In genomic region chr13:49996951-49997895, GRCh38 we compare ENCODE assay signal across 8 cellular contexts. TPM values are rescaled to one million over a fixed set of nuclear protein-coding genes. Genes with fewer than 3 reads are reported as not detected.
DNase-seq lines count a peak whose midpoint lies in the region; ATAC-seq and TF ChIP-seq lines count a peak whose summit lies in the region.

A gene with protein sequence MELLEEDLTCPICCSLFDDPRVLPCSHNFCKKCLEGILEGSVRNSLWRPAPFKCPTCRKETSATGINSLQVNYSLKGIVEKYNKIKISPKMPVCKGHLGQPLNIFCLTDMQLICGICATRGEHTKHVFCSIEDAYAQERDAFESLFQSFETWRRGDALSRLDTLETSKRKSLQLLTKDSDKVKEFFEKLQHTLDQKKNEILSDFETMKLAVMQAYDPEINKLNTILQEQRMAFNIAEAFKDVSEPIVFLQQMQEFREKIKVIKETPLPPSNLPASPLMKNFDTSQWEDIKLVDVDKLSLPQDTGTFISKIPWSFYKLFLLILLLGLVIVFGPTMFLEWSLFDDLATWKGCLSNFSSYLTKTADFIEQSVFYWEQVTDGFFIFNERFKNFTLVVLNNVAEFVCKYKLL (plus strand): TSS chr13:49997042. CDS start chr13:50011941, 14,899 bp downstream.

- DNase-seq in Daoy (ENCODE audit: low read depth) (peak; percentile 85), RWPE2 (ENCODE audit: low spot score) (peak; percentile 83), fibroblast of peridontal ligament (ENCODE audit: extremely low read depth) (peak; percentile 87)
- peak; percentile 70 for DNase-seq in activated T-helper 9 cell treated with anti-CD3 and anti-CD28 coated beads, Interleukin-2, amount 50 U/mL, for 16 hours (ENCODE audit: low read depth)

- no peaks in the 10 kb centered on the region for H3K27me3 Mint-ChIP-seq in nephron (ENCODE audit: low read depth)
- H3K27me3 Mint-ChIP-seq in stimulated activated naive CD8-positive, alpha-beta T cell treated with anti-CD3 and anti-CD28 coated beads, Interleukin-15, Interleukin-2, amounts not matched to agents 100 ng/mL and 50 ng/mL, for 24 hours = no peaks in the 10 kb centered on the region

- peak within 1 kb of the TSS; percentile 71 for H3K4me2 ChIP-seq in KMS-11

- H3K4me3 Mint-ChIP-seq in nephron = peak within 1 kb of the TSS; percentile 87 to 94 (median 92)
- peak within 1 kb of the TSS; percentile 90 for H3K4me3 Mint-ChIP-seq in stimulated activated naive CD8-positive, alpha-beta T cell treated with anti-CD3 and anti-CD28 coated beads, Interleukin-15, Interleukin-2, amounts not matched to agents 100 ng/mL and 50 ng/mL, for 24 hours

- no peaks in the 10 kb centered on the region for H3K36me3 ChIP-seq in KMS-11 (ENCODE audit: insufficient read depth)
- peaks cover 47% of the 10 kb centered on the region for H3K36me3 ChIP-seq in RWPE2 (ENCODE audit: low read depth)

- H3K4me1 Mint-ChIP-seq in nephron = peaks cover 40% of the 10 kb centered on the region
- peaks cover 54% of the 10 kb centered on the region for H3K4me1 Mint-ChIP-seq in stimulated activated naive CD8-positive, alpha-beta T cell treated with anti-CD3 and anti-CD28 coated beads, Interleukin-15, Interleukin-2, amounts not matched to agents 100 ng/mL and 50 ng/mL, for 24 hours (ENCODE audit: low read depth)

- H3K27ac ChIP-seq in KMS-11 (peak within 1 kb of the TSS; percentile 82), RWPE2 (ENCODE audit: poor library complexity, severe bottlenecking) (peak within 1 kb of the TSS; percentile 81)

- H2AFZ ChIP-seq in KMS-11 (ENCODE audit: low read depth) = peak within 1 kb of the TSS; percentile 57

- H4K20me1 ChIP-seq in KMS-11 (ENCODE audit: insufficient read depth) = no peaks in the 10 kb centered on the region

- H3K9ac ChIP-seq in KMS-11 = peak within 1 kb of the TSS; percentile 86

- H3K27ac Mint-ChIP-seq in nephron = peak within 1 kb of the TSS; percentile 97 to 99 (median 98)
- H3K27ac Mint-ChIP-seq in stimulated activated naive CD8-positive, alpha-beta T cell treated with anti-CD3 and anti-CD28 coated beads, Interleukin-15, Interleukin-2, amounts not matched to agents 100 ng/mL and 50 ng/mL, for 24 hours = peak within 1 kb of the TSS; percentile 83

- H3K79me2 ChIP-seq in KMS-11 (ENCODE audit: insufficient read depth, low read depth) = peaks cover 25% of the 10 kb centered on the region; the same call in 1 of the 2 replicates

- H3K27me3 ChIP-seq in KMS-11 (ENCODE audit: insufficient read depth, low read depth) = no peaks in the 10 kb centered on the region
- no peaks in the 10 kb centered on the region for H3K27me3 ChIP-seq in RWPE2 (ENCODE audit: insufficient read depth, poor library complexity, severe bottlenecking)

- H3K9me3 ChIP-seq in RWPE2 (ENCODE audit: severe bottlenecking) = no peaks in the 10 kb centered on the region

- H3K9me3 Mint-ChIP-seq in nephron = no peaks in the 10 kb centered on the region
- H3K9me3 Mint-ChIP-seq in stimulated activated naive CD8-positive, alpha-beta T cell treated with anti-CD3 and anti-CD28 coated beads, Interleukin-15, Interleukin-2, amounts not matched to agents 100 ng/mL and 50 ng/mL, for 24 hours = no peaks in the 10 kb centered on the region

- peaks cover 7% of the 10 kb centered on the region for H3K4me1 ChIP-seq in KMS-11 (ENCODE audit: low read depth, poor library complexity, severe bottlenecking)
- H3K4me1 ChIP-seq in RWPE2 (ENCODE audit: insufficient read depth, poor library complexity, severe bottlenecking) = peaks cover 18% of the 10 kb centered on the region

- H3K4me3 ChIP-seq in KMS-11 (IDR thresholded peaks at IDR 0.05; ENCODE audit: insufficient read depth, low read depth, low read length) (no peak within 1 kb of the TSS), RWPE2 (ENCODE audit: severe bottlenecking) (peak within 1 kb of the TSS; percentile 78)

- TF ChIP-seq CTCF in KMS-11 (conservative IDR thresholded peaks at IDR 0.05; ENCODE audit: low read depth, low read length) = peak; percentile 76
- peak; percentile 86 for TF ChIP-seq CTCF in RWPE2 (IDR thresholded peaks at IDR 0.05; ENCODE audit: poor library complexity, severe bottlenecking)
- peak; percentile 72 to 82 (median 75) for TF ChIP-seq CTCF in nephron (IDR thresholded peaks at IDR 0.05; ENCODE audit: unreplicated experiment in 3 of 3)

- ATAC-seq in GM21737 (IDR thresholded peaks at IDR 0.05; ENCODE audit: unreplicated experiment) (peak; percentile 74), RWPE2 (ENCODE audit: low read depth) (peak; percentile 74)

- H3K36me3 Mint-ChIP-seq in nephron (ENCODE audit: low read depth) = peaks cover 30% of the 10 kb centered on the region
- peaks cover 39% of the 10 kb centered on the region for H3K36me3 Mint-ChIP-seq in stimulated activated naive CD8-positive, alpha-beta T cell treated with anti-CD3 and anti-CD28 coated beads, Interleukin-15, Interleukin-2, amounts not matched to agents 100 ng/mL and 50 ng/mL, for 24 hours (ENCODE audit: low read depth)

RNA-seq across cellular contexts. Expression of the gene that starts here (rescaled TPM):
- total RNA-seq in Daoy (2014; rRNA removed; shearing (Covaris generic)) = 8.4 and 13.7 TPM in 2 replicates
